21 cellular contexts compared by ENCODE assay signal in genomic region chr3:148791955-148792354, GRCh38. TPM values are rescaled to one million over a fixed set of nuclear protein-coding genes. Genes with fewer than 3 reads are reported as not detected.
DNase-seq lines count a peak whose midpoint lies in the region; ATAC-seq and TF ChIP-seq lines count a peak whose summit lies in the region.
"Had no signal": no experiment of that assay in that cellular context is flagged by ENCODE, and none has a peak within 500 bp of the region (broad histone marks: within the 10 kb centered on the region; RNA-seq: fewer than 3 reads in every experiment).

No MANE protein-coding gene starts in this region.

- no peaks in the 10 kb centered on the region for H3K36me3 ChIP-seq in SK-N-SH (replicated peaks in 1 of 2; ENCODE audit: control insufficient read depth in 1 of 2, insufficient read depth in 2 of 2, low read length in 1 of 2)
- H3K36me3 ChIP-seq in endodermal cell (ENCODE audit: control insufficient read depth, insufficient read depth, low read length), result no peaks in the 10 kb centered on the region
- no peaks in the 10 kb centered on the region for H3K36me3 ChIP-seq in neuronal stem cell (replicated peaks in 1 of 2; ENCODE audit: control insufficient read depth in 2 of 2, insufficient read depth in 2 of 2, low read length in 2 of 2)
- no peaks in the 10 kb centered on the region for H3K36me3 ChIP-seq in suprapubic skin
- H3K36me3 ChIP-seq: BLaER1 had no signal

- H3K79me1 ChIP-seq in neuronal stem cell (ENCODE audit: low read depth, low read length), result no peaks in the 10 kb centered on the region

- H3K9ac ChIP-seq in SK-N-SH, result no peak overlapping the region
- no peak overlapping the region for H3K9ac ChIP-seq in endodermal cell (ENCODE audit: extremely low read depth, low read length, poor library complexity, severe bottlenecking)
- H3K9ac ChIP-seq in neuronal stem cell (ENCODE audit: low read depth, low read length, poor library complexity), result no peak overlapping the region
- H3K9ac ChIP-seq: BLaER1, KMS-11 had no signal

- TF ChIP-seq EP300 in SK-N-SH (IDR thresholded peaks at IDR 0.05; ENCODE audit: borderline replicate concordance in 1 of 2, low read depth in 1 of 2, low read length in 1 of 2), result peak in 1 of 2 experiments; percentile 69; a peak in 1 of 4 replicates
- no peak for TF ChIP-seq EP300 in suprapubic skin (IDR thresholded peaks at IDR 0.05)

- no peak for TF ChIP-seq CTCF in SK-N-SH (IDR thresholded peaks at IDR 0.05)
- TF ChIP-seq CTCF in endodermal cell (conservative IDR thresholded peaks at IDR 0.05), result no peak
- no peak for TF ChIP-seq CTCF in suprapubic skin (IDR thresholded peaks at IDR 0.05)

- no peak overlapping the region for H2BK5ac ChIP-seq in neuronal stem cell (ENCODE audit: low read length)

- H3K4me2 ChIP-seq in SK-N-SH (no peak overlapping the region), neuronal stem cell (ENCODE audit: insufficient read depth, low read length, poor library complexity, severe bottlenecking) (no peak overlapping the region)
- H3K4me2 ChIP-seq: BLaER1, KMS-11 had no signal

- ATAC-seq in SK-N-SH treated with all-trans-retinoic acid at 6 μM for 48 hours (no peak), HG02759 (IDR thresholded peaks at IDR 0.05; ENCODE audit: unreplicated experiment) (no peak)
- ATAC-seq: GM12878 had no signal

- H2BK12ac ChIP-seq in neuronal stem cell (ENCODE audit: low read length), result no peak overlapping the region

- H2AFZ ChIP-seq in SK-N-SH (ENCODE audit: low read depth) (no peak overlapping the region), neuronal stem cell (ENCODE audit: low read length) (peak overlapping the region; percentile 39)

- no peak for TF ChIP-seq POLR2A in suprapubic skin (IDR thresholded peaks at IDR 0.05)

- no peaks in the 10 kb centered on the region; the same call in 1 of the 2 replicates for H3K79me2 ChIP-seq in SK-N-SH (ENCODE audit: insufficient read depth)

- POLR2A ChIA-PET in SK-N-SH (lab: Yijun Ruan, JAX), result no interaction called here

- WGBS in SK-N-SH (ENCODE audit: low lambda C conversion rate), result 94% methylated on average over 1 of the region's 1 CpG
- 82% methylated on average over 1 of the region's 1 CpG; no CpG with 5 or more reads in 1 of the 2 experiments for WGBS in endodermal cell (ENCODE audit: insufficient coverage in 1 of 2, insufficient read length in 1 of 2), 2 experiments
- WGBS in neuronal stem cell (ENCODE audit: extremely low coverage in 2 of 2, insufficient read length in 2 of 2, insufficient replicate concordance in 1 of 2), 2 donors, result no CpG with 5 or more reads among the region's 1 CpG
- 94% methylated on average over 1 of the region's 1 CpG for WGBS in suprapubic skin

- no peak overlapping the region for H4K8ac ChIP-seq in neuronal stem cell (ENCODE audit: low read depth, low read length)

- H3K18ac ChIP-seq in neuronal stem cell (ENCODE audit: low read length), result no peak overlapping the region

- no peaks in the 10 kb centered on the region for H4K20me1 ChIP-seq in SK-N-SH (ENCODE audit: insufficient read depth)
- H4K20me1 ChIP-seq: BLaER1 had no signal

- H3K9me3 ChIP-seq in SK-N-SH, result no peaks in the 10 kb centered on the region
- H3K9me3 ChIP-seq in endodermal cell (ENCODE audit: control insufficient read depth, low read length), result peaks cover 4% of the 10 kb centered on the region
- peaks cover 0 to 6% of the 10 kb centered on the region in 2 donors for H3K9me3 ChIP-seq in neuronal stem cell (replicated peaks in 1 of 2; ENCODE audit: control insufficient read depth in 2 of 2, insufficient read depth in 1 of 2, low read depth in 1 of 2, low read length in 2 of 2)
- no peaks in the 10 kb centered on the region for H3K9me3 ChIP-seq in suprapubic skin
- H3K9me3 ChIP-seq: BLaER1 had no signal

- H3K27me3 Mint-ChIP-seq in endodermal cell (ENCODE audit: insufficient read depth), result no peaks in the 10 kb centered on the region
- H3K27me3 Mint-ChIP-seq: CD4-positive, alpha-beta T cell had no signal

- H3K4me1 Mint-ChIP-seq in endodermal cell, result no peaks in the 10 kb centered on the region

- no peak overlapping the region for H4K91ac ChIP-seq in neuronal stem cell (ENCODE audit: low read depth, low read length, poor library complexity)

- no peak for DNase-seq in SK-N-SH
- no peak for DNase-seq in endodermal cell
- DNase-seq in neuronal stem cell (ENCODE audit: low spot score), result no peak
- no peak for DNase-seq in suprapubic skin (ENCODE audit: low spot score in 2 of 2)
- no peak for DNase-seq in NCI-H2107 treated with DMSO at 0.1 percent for 48 hours (lab: John Stamatoyannopoulos, UW; ENCODE audit: unreplicated experiment)
- DNase-seq in hepatic stellate cell (ENCODE audit: low spot score), result no peak
- DNase-seq: ACHN; CD4-positive, alpha-beta T cell; COR-L47; DMS79; H7; IMR-90; MV-4-11; NCI-H1105 treated with DMSO at 0.1 percent for 48 hours; NCI-H2171 treated with DMSO at 0.1 percent for 48 hours had no signal

- H3F3A ChIP-seq in SK-N-SH (replicated peaks; ENCODE audit: insufficient read depth), result no peaks in the 10 kb centered on the region

- H3K27ac Mint-ChIP-seq in endodermal cell, result no peak overlapping the region
- H3K27ac Mint-ChIP-seq: CD4-positive, alpha-beta T cell had no signal

- no peak overlapping the region for H2AK5ac ChIP-seq in neuronal stem cell (ENCODE audit: low read depth, low read length)

- no peak overlapping the region for H3K14ac ChIP-seq in neuronal stem cell (ENCODE audit: low read length)

- H3K9me2 ChIP-seq in SK-N-SH, result no peaks in the 10 kb centered on the region

- H3K4me3 ChIP-seq in SK-N-SH (ENCODE audit: low read depth in 2 of 2, low read length in 1 of 2) (no peak overlapping the region), endodermal cell (ENCODE audit: low read length) (no peak overlapping the region), neuronal stem cell (ENCODE audit: low read length in 2 of 2) (no peak overlapping the region), suprapubic skin (no peak overlapping the region)
- H3K4me3 ChIP-seq: BLaER1, GM12878 had no signal

- H3K4ac ChIP-seq in neuronal stem cell (ENCODE audit: low read length), result no peak overlapping the region

- peak overlapping the region in 1 of 2 experiments; percentile 44; a peak in 1 of 4 replicates for H3K27ac ChIP-seq in SK-N-SH (ENCODE audit: low read depth in 2 of 2, low read length in 1 of 2)
- H3K27ac ChIP-seq in endodermal cell (ENCODE audit: low read depth, low read length), result peak overlapping the region; percentile 81
- H3K27ac ChIP-seq in neuronal stem cell (replicated peaks; ENCODE audit: low read length), result no peak overlapping the region
- H3K27ac ChIP-seq in suprapubic skin, result peak overlapping the region; percentile 83
- H3K27ac ChIP-seq: 22Rv1, BLaER1, KMS-11 had no signal

- peaks cover 0 to 12% of the 10 kb centered on the region in 2 experiments; a peak in 2 of 4 replicates for H3K4me1 ChIP-seq in SK-N-SH (ENCODE audit: control insufficient read depth in 1 of 2, insufficient read depth in 2 of 2, low read depth in 1 of 2, low read length in 1 of 2)
- no peaks in the 10 kb centered on the region for H3K4me1 ChIP-seq in endodermal cell (ENCODE audit: control insufficient read depth, insufficient read depth, low read length)
- H3K4me1 ChIP-seq in neuronal stem cell (ENCODE audit: control insufficient read depth in 2 of 2, insufficient read depth in 1 of 2, low read depth in 1 of 2, low read length in 2 of 2), result peaks cover 7 to 48% of the 10 kb centered on the region in 2 donors
- peaks cover 13% of the 10 kb centered on the region for H3K4me1 ChIP-seq in suprapubic skin
- H3K4me1 ChIP-seq: BLaER1 had no signal

- no peak overlapping the region for H2BK15ac ChIP-seq in neuronal stem cell (ENCODE audit: low read length)

- H2BK120ac ChIP-seq in neuronal stem cell (ENCODE audit: low read depth, low read length), result no peak overlapping the region

- no peaks in the 10 kb centered on the region for H3K27me3 ChIP-seq in SK-N-SH (ENCODE audit: insufficient read depth)
- no peaks in the 10 kb centered on the region for H3K27me3 ChIP-seq in endodermal cell (ENCODE audit: control insufficient read depth, insufficient read depth, low read length, poor library complexity, severe bottlenecking)
- H3K27me3 ChIP-seq in neuronal stem cell (ENCODE audit: control insufficient read depth in 3 of 3, insufficient read depth in 3 of 3, low read depth in 1 of 3, low read length in 3 of 3), result no peaks in the 10 kb centered on the region
- H3K27me3 ChIP-seq in suprapubic skin, result no peaks in the 10 kb centered on the region
- H3K27me3 ChIP-seq: BLaER1 had no signal

- H3K4me3 Mint-ChIP-seq in endodermal cell, result no peak overlapping the region
- H3K4me3 Mint-ChIP-seq: CD4-positive, alpha-beta T cell had no signal

- no peak for TF ChIP-seq RAD21 in SK-N-SH (IDR thresholded peaks at IDR 0.05; ENCODE audit: low read length)

- H3K23ac ChIP-seq in neuronal stem cell (ENCODE audit: low read depth, low read length, poor library complexity), result no peak overlapping the region

- CTCF ChIA-PET in SK-N-SH (lab: Yijun Ruan, JAX), result interaction anchor here (1.0 to 1.3 kb wide), 2 partner anchors 69 to 152 kb away, joined by 3 to 4 read pairs; no protein-coding TSS in a partner anchor

- H3K9me3 Mint-ChIP-seq in endodermal cell, result peaks cover 5% of the 10 kb centered on the region
- H3K9me3 Mint-ChIP-seq: CD4-positive, alpha-beta T cell had no signal

- H3K36me3 Mint-ChIP-seq in endodermal cell (ENCODE audit: low read depth), result no peaks in the 10 kb centered on the region

RNA-seq across cellular contexts. Expression of gene CPB1, which starts 35.7 kb away (rescaled TPM):
- 0.26 TPM in 1 of 2 replicates, not detected in the other for polyA plus RNA-seq in SK-N-SH (2012; rRNA removed)
- polyA plus RNA-seq in SK-N-SH (2012; cell fraction: cytosol; rRNA removed), result 0.01 TPM in 1 of 2 replicates, not detected in the other
- polyA plus RNA-seq in SK-N-SH (2012; cell fraction: nucleus; rRNA removed), result not detected in 2 replicates
- total RNA-seq in endodermal cell, result under 1 TPM in 1 of 2 donors, not detected in 1; 0.51 TPM
- not detected for polyA plus RNA-seq in endodermal cell (2013, experiment 1 of 2)
- polyA plus RNA-seq in endodermal cell (2013, experiment 2 of 2), result not detected
- not detected for polyA plus RNA-seq in neuronal stem cell (2013, experiment 1 of 2)
- not detected for polyA plus RNA-seq in neuronal stem cell (2013, experiment 2 of 2)
- total RNA-seq in suprapubic skin, result not detected
- total RNA-seq: CD4-positive, alpha-beta T cell; IMR-90 had no signal
- polyA plus RNA-seq: GM12878, IMR-90 had no signal
